18 cellular contexts compared by ENCODE assay signal in the genomic region with DNA sequence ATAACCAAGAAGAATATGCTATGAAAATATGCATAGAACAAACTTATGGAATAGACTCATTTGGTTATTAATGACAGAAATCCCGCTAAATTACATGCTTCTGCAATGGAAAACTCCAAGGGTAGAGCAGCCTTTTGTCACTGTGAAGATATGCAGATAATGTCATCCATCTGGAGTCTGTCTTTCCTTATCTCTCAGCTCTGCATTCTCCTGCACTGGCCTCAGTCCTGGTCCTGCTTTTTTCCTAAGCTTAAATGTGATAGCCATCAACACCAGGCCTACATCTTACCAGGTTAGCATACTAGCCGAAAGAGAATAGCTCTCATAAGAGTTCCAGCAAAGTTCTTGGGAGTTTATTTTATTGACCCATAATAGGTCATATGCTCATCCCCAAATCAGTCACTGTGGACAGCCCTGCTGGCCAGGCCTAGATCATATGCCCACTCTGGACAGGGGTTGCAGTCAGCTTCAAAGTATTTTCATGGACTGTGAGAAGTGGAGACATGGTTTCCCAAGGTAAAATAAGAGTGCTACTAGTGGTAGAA.
DNase-seq lines count a peak whose midpoint lies in the region; ATAC-seq, FAIRE-seq and TF ChIP-seq lines count a peak whose summit lies in the region.
"Had no signal": no experiment of that assay in that cellular context is flagged by ENCODE, and none has a peak within 500 bp of the region (broad histone marks: within the 10 kb centered on the region; RNA-seq: fewer than 3 reads in every experiment).

No MANE protein-coding gene starts in this region.

- in situ Hi-C loops in K562 (cut with MboI), result no loop called here

- H3K36me3 Mint-ChIP-seq in nephron progenitor cell (ENCODE audit: low read depth), result no peaks in the 10 kb centered on the region

- no peaks in the 10 kb centered on the region for H3K79me2 ChIP-seq in SK-N-SH (ENCODE audit: insufficient read depth)
- no peaks in the 10 kb centered on the region for H3K79me2 ChIP-seq in K562 (ENCODE audit: control insufficient read depth, insufficient read depth, low read length)

- FAIRE-seq in K562 (lab: Jason Lieb, UNC), result peak; percentile 11
- FAIRE-seq: GM12891, H54, HTR-8/SVneo had no signal

- no peak overlapping the region for H3K27ac Mint-ChIP-seq in nephron progenitor cell
- H3K27ac Mint-ChIP-seq: CD8-positive, alpha-beta T cell; GM23338 had no signal

- no peaks in the 10 kb centered on the region for H3F3A ChIP-seq in SK-N-SH (replicated peaks; ENCODE audit: insufficient read depth)

- no peak; the same call in 2 of the 3 replicates for ATAC-seq in K562
- ATAC-seq: CD8-positive, alpha-beta T cell; GM23338 had no signal

- H4K20me1 ChIP-seq in SK-N-SH (ENCODE audit: insufficient read depth) (no peaks in the 10 kb centered on the region), K562 (replicated peaks; ENCODE audit: control insufficient read depth, insufficient read depth, low read length) (no peaks in the 10 kb centered on the region)
- H4K20me1 ChIP-seq: BLaER1 treated with 17β-estradiol and CSF1 and Interleukin-3, amounts not matched to agents 10 nM and 100 nM had no signal

- H3K27me3 Mint-ChIP-seq in nephron progenitor cell (ENCODE audit: low read depth, poor library complexity), result no peaks in the 10 kb centered on the region

- H3K27ac ChIP-seq in SK-N-SH (ENCODE audit: low read depth in 2 of 2, low read length in 1 of 2) (no peak overlapping the region), K562 (ENCODE audit: extremely low read depth, low read depth, low read length) (no peak overlapping the region), mesodermal cell (ENCODE audit: low read depth, low read length, severe bottlenecking) (peak overlapping the region; percentile 75)
- H3K27ac ChIP-seq: BLaER1 treated with 17β-estradiol and CSF1 and Interleukin-3, amounts not matched to agents 10 nM and 100 nM had no signal

- H3K36me3 ChIP-seq in BE2C (no peaks in the 10 kb centered on the region), SK-N-SH (replicated peaks in 1 of 2; ENCODE audit: control insufficient read depth in 1 of 2, insufficient read depth in 2 of 2, low read length in 1 of 2) (no peaks in the 10 kb centered on the region), K562 (ENCODE audit: control insufficient read depth, insufficient read depth, low read length) (no peaks in the 10 kb centered on the region), mesodermal cell (ENCODE audit: control insufficient read depth, insufficient read depth, low read length) (no peaks in the 10 kb centered on the region)
- H3K36me3 ChIP-seq: BLaER1 treated with 17β-estradiol and CSF1 and Interleukin-3, amounts not matched to agents 10 nM and 100 nM had no signal

- TF ChIP-seq RAD21 in SK-N-SH (IDR thresholded peaks at IDR 0.05; ENCODE audit: low read length), result peak; percentile 49
- TF ChIP-seq RAD21 in K562 (CRISPR knock-in tag; conservative IDR thresholded peaks at IDR 0.05 in 1 of 2, IDR thresholded peaks at IDR 0.05 in 1 of 2), result no peak

- H3K4me3 Mint-ChIP-seq in nephron progenitor cell, result no peak overlapping the region
- H3K4me3 Mint-ChIP-seq: CD8-positive, alpha-beta T cell; GM23338 had no signal

- no peaks in the 10 kb centered on the region for H3K27me3 ChIP-seq in BE2C
- no peaks in the 10 kb centered on the region; the same call in 1 of the 2 replicates for H3K27me3 ChIP-seq in SK-N-SH (ENCODE audit: insufficient read depth)
- H3K27me3 ChIP-seq in K562 (ENCODE audit: control insufficient read depth in 2 of 2, insufficient read depth in 2 of 2, low read length in 2 of 2), result no peaks in the 10 kb centered on the region; a peak in 2 of 5 replicates
- H3K27me3 ChIP-seq: BLaER1 treated with 17β-estradiol and CSF1 and Interleukin-3, amounts not matched to agents 10 nM and 100 nM had no signal

- no peaks in the 10 kb centered on the region for H3K4me1 Mint-ChIP-seq in nephron progenitor cell
- H3K4me1 Mint-ChIP-seq: GM23338 had no signal

- POLR2A ChIA-PET in SK-N-SH (lab: Yijun Ruan, JAX), result no interaction called here
- POLR2A ChIA-PET in K562 (lab: Yijun Ruan, JAX), result interaction anchor here (0.6 kb wide), 1 partner anchor 157 kb away, joined by 3 read pairs; no protein-coding TSS in a partner anchor

- no peak overlapping the region for H3K4me2 ChIP-seq in SK-N-SH
- H3K4me2 ChIP-seq in K562 (ENCODE audit: insufficient read depth, low read length), result no peak overlapping the region
- H3K4me2 ChIP-seq: BLaER1 treated with 17β-estradiol and CSF1 and Interleukin-3, amounts not matched to agents 10 nM and 100 nM; GM23338 had no signal

- H3K9me3 ChIP-seq in BE2C (no peaks in the 10 kb centered on the region), SK-N-SH (no peaks in the 10 kb centered on the region), K562 (replicated peaks; ENCODE audit: control insufficient read depth, insufficient read depth, low read depth, low read length) (no peaks in the 10 kb centered on the region), mesodermal cell (ENCODE audit: control insufficient read depth, low read length) (no peaks in the 10 kb centered on the region)

- no peaks in the 10 kb centered on the region for H3K9me1 ChIP-seq in K562 (ENCODE audit: control insufficient read depth, insufficient read depth, low read length)

- no peak overlapping the region for H3K9ac ChIP-seq in SK-N-SH
- no peak overlapping the region for H3K9ac ChIP-seq in K562 (ENCODE audit: insufficient read depth in 1 of 2, low read depth in 2 of 2, low read length in 2 of 2)
- H3K9ac ChIP-seq: BLaER1 treated with 17β-estradiol and CSF1 and Interleukin-3, amounts not matched to agents 10 nM and 100 nM had no signal

- DNase-seq in BE2C (peak; percentile 53), SK-N-SH (peak; percentile 48), K562 (ENCODE audit: extremely low read depth in 1 of 4, low spot score in 3 of 4) (no peak), KG1 (lab: John Stamatoyannopoulos, UW) (no peak), GM10266 (ENCODE audit: extremely low spot score) (no peak), nephron progenitor cell (no peak)
- DNase-seq: 8988T; Calu3; CD8-positive, alpha-beta T cell; DMS79 treated with DMSO at 0.1 percent for 48 hours; HCEC 1CT; IMR-90 had no signal

- BruUV-seq in K562 (replicated peaks; lab: Mats Ljungman, UMichigan), result no TSS peak

- H3K9me3 Mint-ChIP-seq in nephron progenitor cell, result peaks cover 6% of the 10 kb centered on the region
- H3K9me3 Mint-ChIP-seq: CD8-positive, alpha-beta T cell; GM23338 had no signal

- no peak for TF ChIP-seq POLR2A in K562 (conservative IDR thresholded peaks at IDR 0.05)

- CTCF ChIA-PET in SK-N-SH (lab: Yijun Ruan, JAX), result interaction anchor here (0.7 to 1.7 kb wide), 3 partner anchors 14 to 236 kb away, joined by 3 to 4 read pairs (median 3); no protein-coding TSS in a partner anchor
- CTCF ChIA-PET in K562 (lab: Yijun Ruan, JAX; ENCODE audit: low intra/inter-chr PET ratio), result no interaction called here

- H3K4me1 ChIP-seq in BE2C (peaks cover 3% of the 10 kb centered on the region), SK-N-SH (ENCODE audit: control insufficient read depth in 1 of 2, insufficient read depth in 2 of 2, low read depth in 1 of 2, low read length in 1 of 2) (peaks cover 0 to 3% of the 10 kb centered on the region in 2 experiments; a peak in 2 of 4 replicates), K562 (replicated peaks in 1 of 2; ENCODE audit: control insufficient read depth in 2 of 2, insufficient read depth in 2 of 2, low read length in 2 of 2) (no peaks in the 10 kb centered on the region; a peak in 1 of 5 replicates), mesodermal cell (ENCODE audit: control insufficient read depth, insufficient read depth, low read length, poor library complexity, severe bottlenecking) (peaks cover 19% of the 10 kb centered on the region)

- intact Hi-C loops in K562 (cut with micrococcal nuclease), result no loop called here

- H2AFZ ChIP-seq in SK-N-SH (ENCODE audit: low read depth) (no peak overlapping the region), K562 (ENCODE audit: low read depth, low read length) (no peak overlapping the region)
- H2AFZ ChIP-seq: GM23338 had no signal

- H3K4me3 ChIP-seq in BE2C (ENCODE audit: low read depth, low read length) (no peak overlapping the region), SK-N-SH (ENCODE audit: low read depth in 2 of 2, low read length in 1 of 2) (no peak overlapping the region), K562 (no peak overlapping the region), mesodermal cell (ENCODE audit: extremely low read depth, insufficient read depth, low read length, poor library complexity, severe bottlenecking) (no peak overlapping the region)
- H3K4me3 ChIP-seq: BLaER1 treated with 17β-estradiol and CSF1 and Interleukin-3, amounts not matched to agents 10 nM and 100 nM; GM23338 had no signal

- TF ChIP-seq CTCF in BE2C (IDR thresholded peaks at IDR 0.05; ENCODE audit: low read depth, low read length) (peak; percentile 20; the same call in 1 of the 2 replicates), SK-N-SH (IDR thresholded peaks at IDR 0.05) (no peak), K562 (IDR thresholded peaks at IDR 0.05 in 2 of 3, conservative IDR thresholded peaks at IDR 0.05 in 1 of 3; ENCODE audit: insufficient read depth in 2 of 3, low read depth in 1 of 3, low read length in 3 of 3) (no peak), GM10266 (IDR thresholded peaks at IDR 0.05; ENCODE audit: control insufficient read depth, insufficient read depth, low read depth, missing control alignments) (no peak), nephron progenitor cell (IDR thresholded peaks at IDR 0.05) (no peak)

- peak in 1 of 2 experiments; percentile 96; a peak in 2 of 4 replicates for TF ChIP-seq EP300 in SK-N-SH (IDR thresholded peaks at IDR 0.05; ENCODE audit: borderline replicate concordance in 1 of 2, low read depth in 1 of 2, low read length in 1 of 2)
- no peak for TF ChIP-seq EP300 in K562 (IDR thresholded peaks at IDR 0.05; ENCODE audit: low read length)

- H3K9me2 ChIP-seq in SK-N-SH, result no peaks in the 10 kb centered on the region

- 0% methylated on average over 2 of the region's 2 CpGs for WGBS in SK-N-SH (ENCODE audit: low lambda C conversion rate)
- WGBS in K562 (ENCODE audit: insufficient coverage, low coverage, missing lambda C conversion rate), result 11% methylated on average over 2 of the region's 2 CpGs
- WGBS in mesodermal cell (ENCODE audit: insufficient coverage in 2 of 2), 2 experiments, result 83% methylated on average over 1 of the region's 2 CpGs; no CpG with 5 or more reads in 1 of the 2 experiments

TF ChIP-seq in SK-N-SH, 30 proteins besides CTCF, POLR2A, EP300 and RAD21 (continues in another document):
- no peak for TF ChIP-seq NFIC (IDR thresholded peaks at IDR 0.05; ENCODE audit: borderline replicate concordance)
- TF ChIP-seq, protein P1, sequence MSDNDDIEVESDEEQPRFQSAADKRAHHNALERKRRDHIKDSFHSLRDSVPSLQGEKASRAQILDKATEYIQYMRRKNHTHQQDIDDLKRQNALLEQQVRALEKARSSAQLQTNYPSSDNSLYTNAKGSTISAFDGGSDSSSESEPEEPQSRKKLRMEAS (IDR thresholded peaks at IDR 0.05; ENCODE audit: low read depth), result no peak

TF ChIP-seq in K562, 482 proteins besides CTCF, POLR2A, EP300 and RAD21 (continues in another document):
- TF ChIP-seq BCOR (IDR thresholded peaks at IDR 0.05) (no peak), BRCA1 (IDR thresholded peaks at IDR 0.05) (no peak), BRCA1 (CRISPR knock-in tag; IDR thresholded peaks at IDR 0.05) (no peak)

Comparison
In these comparisons a context has a peak if more than half of its experiments do, and no peak if none do; other contexts are left out.
1. DNase-seq: peak in BE2C (single experiment) and SK-N-SH (single experiment); none in K562 (0 of 4), KG1 (single experiment), GM10266 (single experiment) and nephron progenitor cell (single experiment).